ENCODE assay signal across 16 cellular contexts in genomic region chr2:367246-367645, GRCh38.
DNase-seq lines count a peak whose midpoint lies in the region; ATAC-seq and TF ChIP-seq lines count a peak whose summit lies in the region.
"Had no signal": no experiment of that assay in that cellular context is flagged by ENCODE, and none has a peak within 500 bp of the region (broad histone marks: within the 10 kb centered on the region; RNA-seq: fewer than 3 reads in every experiment).

No MANE protein-coding gene starts in this region.

- peaks cover 3% of the 10 kb centered on the region; the same call in 1 of the 3 replicates for H3K36me3 Mint-ChIP-seq in GM23338 (ENCODE audit: low read depth)
- H3K36me3 Mint-ChIP-seq: CD4-positive, CD25-positive, alpha-beta regulatory T cell had no signal

- H3K4me3 Mint-ChIP-seq in GM23338, result no peak overlapping the region
- H3K4me3 Mint-ChIP-seq: CD4-positive, CD25-positive, alpha-beta regulatory T cell; CD8-positive, alpha-beta memory T cell; IgD-negative memory B cell had no signal

- H3K79me2 ChIP-seq in GM23338 (replicated peaks; ENCODE audit: insufficient read depth), result no peaks in the 10 kb centered on the region

- no peaks in the 10 kb centered on the region for H3K4me1 Mint-ChIP-seq in GM23338
- H3K4me1 Mint-ChIP-seq: IgD-negative memory B cell had no signal

- no peak overlapping the region for H3K27ac Mint-ChIP-seq in GM23338
- H3K27ac Mint-ChIP-seq: CD4-positive, CD25-positive, alpha-beta regulatory T cell; CD8-positive, alpha-beta memory T cell had no signal

- peaks cover 9% of the 10 kb centered on the region; the same call in 2 of the 3 replicates for H3K9me3 Mint-ChIP-seq in GM23338

- H3K36me3 ChIP-seq in GM23338 (ENCODE audit: insufficient read depth) (no peaks in the 10 kb centered on the region), tibial artery (no peaks in the 10 kb centered on the region)
- H3K36me3 ChIP-seq: BE2C, HAP-1 had no signal

- H3K4me2 ChIP-seq in GM23338, result no peak overlapping the region

- no peak for DNase-seq in GM23338 (ENCODE audit: low spot score)
- DNase-seq in RPMI7951 (ENCODE audit: low read depth), result peak; percentile 23
- DNase-seq in sciatic nerve (ENCODE audit: low spot score), result no peak
- no peak for DNase-seq in tibial artery
- no peak for DNase-seq in superior temporal gyrus (ENCODE audit: extremely low spot score)
- DNase-seq: BE2C; C1 segment of cervical spinal cord; CD4-positive, CD25-positive, alpha-beta regulatory T cell; CD8-positive, alpha-beta memory T cell; COR-L47; GF-D8; KBM-7 had no signal

- no peak overlapping the region for H2AFZ ChIP-seq in GM23338

- H3K27ac ChIP-seq in GM23338 (ENCODE audit: low read depth), result no peak overlapping the region
- peak overlapping the region; percentile 23 to 45 for H3K27ac ChIP-seq in tibial artery

- intact Hi-C loops in sciatic nerve (cut with DNase I) (no loop called here), tibial artery (cut with DNase I; ENCODE audit: low total_unique reads) (no loop called here)

- peaks cover 0 to 7% (median 0%) of the 10 kb centered on the region in 3 donors for H3K9me3 ChIP-seq in tibial artery
- H3K9me3 ChIP-seq: BE2C, HAP-1 had no signal

- no peaks in the 10 kb centered on the region for H4K20me1 ChIP-seq in GM23338 (replicated peaks; ENCODE audit: insufficient read depth)

- no peaks in the 10 kb centered on the region for H3K9me2 ChIP-seq in GM23338 (ENCODE audit: insufficient read depth)

- H3F3A ChIP-seq in GM23338 (replicated peaks; ENCODE audit: low read depth), result no peaks in the 10 kb centered on the region

- H3K27me3 Mint-ChIP-seq in GM23338 (ENCODE audit: insufficient read depth, low read depth, poor library complexity), result peaks cover 5% of the 10 kb centered on the region

- H3K4me3 ChIP-seq in GM23338 (no peak overlapping the region), tibial artery (no peak overlapping the region)
- H3K4me3 ChIP-seq: HAP-1 had no signal

- H3K27me3 ChIP-seq in GM23338 (ENCODE audit: insufficient read depth) (no peaks in the 10 kb centered on the region), tibial artery (no peaks in the 10 kb centered on the region)

- ATAC-seq in GM23338 (peak; percentile 29; the same call in 1 of the 3 replicates), sciatic nerve (peak; percentile 82), HG02973 (IDR thresholded peaks at IDR 0.05; ENCODE audit: unreplicated experiment) (no peak), SK-N-SH treated with all-trans-retinoic acid at 6 μM for 48 hours (no peak)

- H3K4me1 ChIP-seq in GM23338 (ENCODE audit: insufficient read depth) (no peaks in the 10 kb centered on the region), tibial artery (peaks cover 0 to 18% (median 7%) of the 10 kb centered on the region in 4 donors)
- H3K4me1 ChIP-seq: BE2C, HAP-1 had no signal

- no peak for TF ChIP-seq CTCF in GM23338 (conservative IDR thresholded peaks at IDR 0.05; ENCODE audit: low read depth in 2 of 2)
- no peak for TF ChIP-seq CTCF in tibial artery (IDR thresholded peaks at IDR 0.05)

TF ChIP-seq in GM23338, 12 proteins besides CTCF, POLR2A, EP300 and RAD21:
- TF ChIP-seq CREB1 (CRISPR knock-in tag; IDR thresholded peaks at IDR 0.05; ENCODE audit: low read depth) (no peak), ETS1 (IDR thresholded peaks at IDR 0.05) (no peak)

TF ChIP-seq in SK-N-SH treated with all-trans-retinoic acid at 6 μM for 48 hours, 23 proteins besides CTCF, POLR2A, EP300 and RAD21:
- TF ChIP-seq ESRRG (CRISPR knock-in tag; IDR thresholded peaks at IDR 0.05), result no peak
- no peak for TF ChIP-seq ZNF565 (CRISPR knock-in tag; conservative IDR thresholded peaks at IDR 0.05; ENCODE audit: low read depth)
- no peak for TF ChIP-seq ISL1 (CRISPR knock-in tag; IDR thresholded peaks at IDR 0.05)
- no peak for TF ChIP-seq ZNF8 (CRISPR knock-in tag; IDR thresholded peaks at IDR 0.05)
- no peak for TF ChIP-seq ZFP3 (CRISPR knock-in tag; IDR thresholded peaks at IDR 0.05)
- no peak for TF ChIP-seq POU6F1 (CRISPR knock-in tag; IDR thresholded peaks at IDR 0.05; ENCODE audit: borderline replicate concordance, low read depth)
- no peak for TF ChIP-seq ARNTL (CRISPR knock-in tag; IDR thresholded peaks at IDR 0.05; ENCODE audit: borderline replicate concordance, low read depth)
- no peak for TF ChIP-seq TSHZ2 (CRISPR knock-in tag; IDR thresholded peaks at IDR 0.05)
- TF ChIP-seq OSR1 (CRISPR knock-in tag; IDR thresholded peaks at IDR 0.05), result no peak
- TF ChIP-seq PATZ1 (CRISPR knock-in tag; IDR thresholded peaks at IDR 0.05; ENCODE audit: borderline replicate concordance), result no peak
- no peak for TF ChIP-seq CSRNP3 (CRISPR knock-in tag; IDR thresholded peaks at IDR 0.05)

Comparison
In these comparisons a context has a peak if more than half of its experiments do, and no peak if none do; other contexts are left out.
1. ATAC-seq: peak in GM23338 (single experiment) and sciatic nerve (single experiment); none in HG02973 (single experiment) and SK-N-SH treated with all-trans-retinoic acid at 6 μM for 48 hours (single experiment).